15 cellular contexts compared by ENCODE assay signal in the genomic region with DNA sequence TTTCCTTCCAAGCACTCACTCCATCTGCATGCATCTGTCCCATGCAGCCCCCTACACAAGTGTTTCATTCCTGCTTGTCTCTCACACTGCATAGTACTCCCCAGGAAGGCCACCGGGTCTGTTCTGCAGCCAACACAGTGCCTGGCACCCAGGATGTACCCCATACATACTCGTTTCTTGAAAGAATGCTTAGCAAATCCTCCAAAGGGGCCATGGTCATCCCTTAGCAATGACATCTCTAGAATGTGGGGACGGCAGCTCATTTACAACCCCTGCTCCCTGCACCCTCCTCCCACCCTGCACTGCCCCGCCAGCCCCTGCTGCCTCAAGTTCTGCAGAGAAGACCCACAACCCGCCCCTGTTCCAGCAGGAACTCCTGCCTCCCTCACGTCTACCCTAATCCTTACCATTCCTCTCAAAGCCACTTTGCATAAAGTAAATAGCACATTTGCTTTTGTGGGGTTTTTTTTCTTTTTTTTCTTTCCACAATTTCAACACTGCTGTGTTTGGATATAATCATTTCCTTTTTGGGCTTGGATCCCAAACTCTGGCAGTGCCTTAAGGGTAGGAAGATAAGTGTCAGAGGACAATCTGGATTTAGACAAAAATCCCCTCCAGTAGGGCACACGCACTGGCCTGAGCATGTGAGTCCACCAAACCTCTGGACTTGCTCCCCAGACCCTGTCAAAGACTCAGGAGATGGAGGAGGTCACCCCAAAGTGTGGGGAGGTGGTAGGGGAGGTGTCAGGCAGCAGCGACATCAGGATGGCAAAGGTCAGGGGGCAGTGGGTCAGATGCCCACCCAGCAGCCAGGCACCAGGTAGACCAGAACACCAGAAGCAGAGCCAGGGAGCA.
DNase-seq lines count a peak whose midpoint lies in the region; ATAC-seq and TF ChIP-seq lines count a peak whose summit lies in the region.
"Had no signal": no experiment of that assay in that cellular context is flagged by ENCODE, and none has a peak within 500 bp of the region (broad histone marks: within the 10 kb centered on the region; RNA-seq: fewer than 3 reads in every experiment).

No MANE protein-coding gene starts in this region.

- peak; percentile 44 for DNase-seq in MG63
- peak; percentile 1 to 58 for DNase-seq in cardiac fibroblast (ENCODE audit: low read depth in 2 of 2)
- no peak for DNase-seq in left lung
- no peak for DNase-seq in middle frontal gyrus (ENCODE audit: extremely low spot score, low spot score)
- DNase-seq: DMS 273 treated with DMSO at 0.1 percent for 48 hours, NCI-H146, NCI-H2081, NCI-H748 treated with DMSO at 0.1 percent for 48 hours, PC-3 had no signal

- H3K4me1 ChIP-seq in DOHH2 (ENCODE audit: control insufficient read depth, low read length) (peaks cover 100% of the 10 kb centered on the region), left lung (no peaks in the 10 kb centered on the region)

- H3K9me3 ChIP-seq in DOHH2 (ENCODE audit: control insufficient read depth, insufficient read depth, low read length): no peaks in the 10 kb centered on the region
- no peaks in the 10 kb centered on the region for H3K9me3 ChIP-seq in MG63
- H3K9me3 ChIP-seq in left lung: no peaks in the 10 kb centered on the region

- no peak for TF ChIP-seq CTCF in DOHH2 (IDR thresholded peaks at IDR 0.05; ENCODE audit: low read depth, low read length, poor library complexity, severe bottlenecking)
- no peak for TF ChIP-seq CTCF in cardiac fibroblast (IDR thresholded peaks at IDR 0.05; ENCODE audit: low read depth, low read length)
- TF ChIP-seq CTCF in left lung (IDR thresholded peaks at IDR 0.05): no peak

- H3K36me3 ChIP-seq in DOHH2 (ENCODE audit: control insufficient read depth, low read length): peaks cover 65% of the 10 kb centered on the region
- H3K36me3 ChIP-seq in MG63: no peaks in the 10 kb centered on the region
- H3K36me3 ChIP-seq in left lung: no peaks in the 10 kb centered on the region

- H3K4me3 ChIP-seq in DOHH2 (ENCODE audit: low read length) (peak overlapping the region; percentile 26), MG63 (no peak overlapping the region), cardiac fibroblast (replicated peaks in 1 of 2; ENCODE audit: low read depth in 2 of 2, low read length in 2 of 2) (no peak overlapping the region), left lung (no peak overlapping the region)
- H3K4me3 ChIP-seq: SK-N-MC had no signal

- peak; percentile 29 for ATAC-seq in left lung
- no peak for ATAC-seq in HG02763 (IDR thresholded peaks at IDR 0.05; ENCODE audit: unreplicated experiment)
- no peak for ATAC-seq in GM21619 (IDR thresholded peaks at IDR 0.05; ENCODE audit: unreplicated experiment)
- no peak for ATAC-seq in HG02588 (IDR thresholded peaks at IDR 0.05; ENCODE audit: unreplicated experiment)
- ATAC-seq: PC-3 had no signal

- H3K27me3 ChIP-seq in DOHH2 (ENCODE audit: control insufficient read depth, low read length) (no peaks in the 10 kb centered on the region), MG63 (0 out of 2 replicates have a peak, but pooled peaks cover 2% of the 10 kb centered on the region), left lung (peaks cover 0 to 51% of the 10 kb centered on the region in 2 donors)

- peaks cover 43% of the 10 kb centered on the region for H3F3A ChIP-seq in DOHH2 (ENCODE audit: control insufficient read depth, insufficient read depth)

- H3K79me2 ChIP-seq in DOHH2 (ENCODE audit: control insufficient read depth, low read length): peaks cover 88% of the 10 kb centered on the region

- intact Hi-C loops in left lung (cut with DNase I): no loop called here

- H3K27ac ChIP-seq in DOHH2 (ENCODE audit: low read depth, low read length) (peak overlapping the region; percentile 100), left lung (no peak overlapping the region)
- H3K27ac ChIP-seq: C4-2B, SK-N-MC had no signal

- H3K4me2 ChIP-seq in DOHH2 (ENCODE audit: low read length): peak overlapping the region; percentile 51

- no peaks in the 10 kb centered on the region for H3K9me2 ChIP-seq in DOHH2 (replicated peaks; ENCODE audit: control insufficient read depth, low read length)

- H4K20me1 ChIP-seq in DOHH2 (ENCODE audit: control insufficient read depth, insufficient read depth, low read depth, low read length): no peaks in the 10 kb centered on the region

Comparison
In these comparisons a context has a peak if more than half of its experiments do, and no peak if none do; other contexts are left out.
1. DNase-seq: peak in MG63 (single experiment) and cardiac fibroblast (2 of 2); none in left lung (0 of 2) and middle frontal gyrus (single experiment).